ENCODE assay signal across 9 cellular contexts in the genomic region with DNA sequence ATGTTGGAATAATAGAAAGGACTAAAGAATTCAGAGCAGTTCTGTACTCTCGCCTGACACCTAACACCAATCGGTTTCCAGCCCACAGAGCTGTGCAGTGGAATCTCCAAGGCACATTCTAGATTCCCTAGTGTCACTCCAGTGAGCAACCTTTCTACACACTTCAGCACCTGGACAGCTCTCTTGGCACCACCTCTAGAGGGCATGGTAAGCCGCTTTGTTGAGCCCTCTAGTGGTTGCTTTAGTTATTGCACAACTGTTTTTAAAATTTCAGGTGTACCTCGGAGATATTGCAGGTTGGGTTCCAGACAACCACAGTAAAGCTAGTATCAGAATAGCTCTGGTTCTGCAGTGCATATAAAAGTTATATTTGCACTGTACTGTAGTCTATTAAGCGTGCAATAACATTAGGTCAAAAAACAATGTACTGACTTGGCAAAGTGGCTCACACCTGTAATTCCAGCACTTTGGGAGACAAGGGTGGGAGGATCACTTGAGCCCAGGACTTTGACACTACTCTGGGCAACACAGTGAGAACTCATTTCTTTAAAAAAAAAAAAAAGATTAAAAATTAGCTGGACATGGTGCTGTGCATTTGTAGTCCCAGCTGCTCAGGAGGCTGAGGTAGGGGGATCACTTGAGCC. TPM values are rescaled to one million over a fixed set of nuclear protein-coding genes. Genes with fewer than 3 reads are reported as not detected.
DNase-seq lines count a peak whose midpoint lies in the region; ATAC-seq and TF ChIP-seq lines count a peak whose summit lies in the region.
"Had no signal": no experiment of that assay in that cellular context is flagged by ENCODE, and none has a peak within 500 bp of the region (broad histone marks: within the 10 kb centered on the region; RNA-seq: fewer than 3 reads in every experiment).

No MANE protein-coding gene starts in this region.

- H3K36me3 Mint-ChIP-seq in CD4-positive, alpha-beta memory T cell, result no peaks in the 10 kb centered on the region

- peak; percentile 78 to 83 (median 80) for DNase-seq in CD4-positive, alpha-beta memory T cell
- DNase-seq in NCI-H69 (lab: John Stamatoyannopoulos, UW) (peak; percentile 77), dermis microvascular lymphatic vessel endothelial cell (ENCODE audit: low read depth in 2 of 2) (peak; percentile 81 to 86), lung (ENCODE audit: low spot score) (peak; percentile 79)
- peak; percentile 69 for DNase-seq in activated CD4-positive, alpha-beta T cell treated with anti-CD3 and anti-CD28 coated beads, Interleukin-2, amount 50 U/mL, for 1 hour
- peak; percentile 38 for DNase-seq in stimulated activated CD8-positive, alpha-beta memory T cell treated with anti-CD3 and anti-CD28 coated beads, Interleukin-15, amount 100 ng/mL, for 1 hour (ENCODE audit: low read depth)

- no peaks in the 10 kb centered on the region for H3K36me3 ChIP-seq in CD4-positive, alpha-beta memory T cell (ENCODE audit: insufficient read depth, low read length)
- no peaks in the 10 kb centered on the region for H3K36me3 ChIP-seq in lung (ENCODE audit: control insufficient read depth in 2 of 2, insufficient read depth in 2 of 2, low read length in 2 of 2)

- no peak overlapping the region for H3K4me3 Mint-ChIP-seq in CD4-positive, alpha-beta memory T cell
- H3K4me3 Mint-ChIP-seq: T-helper 1 cell treated with Interleukin-12 subunit alpha and Interleukin-12 subunit beta and Interleukin-4 antibody, amounts not matched to agents 30 μg/mL and 1 μg/mL, for 36 hours had no signal

- H3K27ac Mint-ChIP-seq in CD4-positive, alpha-beta memory T cell, result peak overlapping the region in 1 of 7 donors; percentile 4
- H3K27ac Mint-ChIP-seq: T-helper 1 cell treated with Interleukin-12 subunit alpha and Interleukin-12 subunit beta and Interleukin-4 antibody, amounts not matched to agents 30 μg/mL and 1 μg/mL, for 36 hours had no signal

- H3K27me3 Mint-ChIP-seq in CD4-positive, alpha-beta memory T cell, result peaks cover 18 to 22% of the 10 kb centered on the region in 2 donors

- H3K9me3 ChIP-seq in CD4-positive, alpha-beta memory T cell (ENCODE audit: control insufficient read depth in 1 of 2, low read length in 2 of 2), result no peaks in the 10 kb centered on the region
- H3K9me3 ChIP-seq in lung (ENCODE audit: control insufficient read depth in 2 of 2, insufficient read depth in 1 of 2, low read length in 1 of 2), result no peaks in the 10 kb centered on the region

- peak; percentile 91 for TF ChIP-seq CTCF in lung (IDR thresholded peaks at IDR 0.05; ENCODE audit: control extremely low read depth, extremely low read depth)

- 4% methylated on average over 5 of the region's 5 CpGs for WGBS in lung, 2 donors

- H3K9me3 Mint-ChIP-seq in CD4-positive, alpha-beta memory T cell, result peaks cover 0 to 13% (median 3%) of the 10 kb centered on the region in 8 donors
- H3K9me3 Mint-ChIP-seq: T-helper 1 cell treated with Interleukin-12 subunit alpha and Interleukin-12 subunit beta and Interleukin-4 antibody, amounts not matched to agents 30 μg/mL and 1 μg/mL, for 36 hours had no signal

- H3K4me3 ChIP-seq in CD4-positive, alpha-beta memory T cell (ENCODE audit: low read length in 2 of 2), result no peak overlapping the region
- H3K4me3 ChIP-seq in lung, result no peak overlapping the region

- CTCF ChIA-PET in CD4-positive, alpha-beta memory T cell (lab: Charles Lee; ENCODE audit: partially characterized antibody), result interaction anchor here (0.6 to 2.3 kb wide), 14 partner anchors 9 to 494 kb away, joined by 3 to 15 read pairs (median 3); no protein-coding TSS in a partner anchor

- no peaks in the 10 kb centered on the region for H3K4me1 ChIP-seq in CD4-positive, alpha-beta memory T cell (ENCODE audit: insufficient read depth, low read length)
- no peaks in the 10 kb centered on the region for H3K4me1 ChIP-seq in lung (ENCODE audit: control insufficient read depth in 2 of 2, insufficient read depth in 2 of 2, low read length in 2 of 2)

- ATAC-seq in GM19351 (IDR thresholded peaks at IDR 0.05; ENCODE audit: unreplicated experiment) (peak; percentile 98), HG03442 (IDR thresholded peaks at IDR 0.05; ENCODE audit: unreplicated experiment) (peak; percentile 89), lung (ENCODE audit: insufficient read depth, low FRiP score) (peak; percentile 88)

- POLR2A ChIA-PET in CD4-positive, alpha-beta memory T cell (lab: Charles Lee; ENCODE audit: partially characterized antibody), result interaction anchor here (0.6 kb wide), 1 partner anchor 9 kb away, joined by 3 read pairs; no protein-coding TSS in a partner anchor

- intact Hi-C loops in CD4-positive, alpha-beta memory T cell (cut with micrococcal nuclease), result no loop called here

- no peaks in the 10 kb centered on the region for H3K27me3 ChIP-seq in CD4-positive, alpha-beta memory T cell (ENCODE audit: insufficient read depth, low read length)
- H3K27me3 ChIP-seq in lung (ENCODE audit: control insufficient read depth, insufficient read depth), result no peaks in the 10 kb centered on the region

- H3K4me1 Mint-ChIP-seq in CD4-positive, alpha-beta memory T cell, result no peaks in the 10 kb centered on the region

- H3K27ac ChIP-seq in CD4-positive, alpha-beta memory T cell (ENCODE audit: low read depth, low read length), result no peak overlapping the region
- H3K27ac ChIP-seq in lung (ENCODE audit: low read depth in 1 of 2, low read length in 1 of 2), result no peak overlapping the region

RNA-seq across cellular contexts. Expression of gene ERC2, which starts 26.5 kb away (rescaled TPM):
- not detected for total RNA-seq in CD4-positive, alpha-beta memory T cell
- not detected for polyA plus RNA-seq in CD4-positive, alpha-beta memory T cell
- total RNA-seq in dermis microvascular lymphatic vessel endothelial cell, result 1.1 and 1.5 TPM in 2 replicates
- 1 to 10 TPM; 1.2 to 3.5 TPM for total RNA-seq in lung
- polyA plus RNA-seq in lung, result under 1 TPM; 0.20 to 0.74 TPM
